23 cellular contexts compared by ENCODE assay signal in the genomic region with DNA sequence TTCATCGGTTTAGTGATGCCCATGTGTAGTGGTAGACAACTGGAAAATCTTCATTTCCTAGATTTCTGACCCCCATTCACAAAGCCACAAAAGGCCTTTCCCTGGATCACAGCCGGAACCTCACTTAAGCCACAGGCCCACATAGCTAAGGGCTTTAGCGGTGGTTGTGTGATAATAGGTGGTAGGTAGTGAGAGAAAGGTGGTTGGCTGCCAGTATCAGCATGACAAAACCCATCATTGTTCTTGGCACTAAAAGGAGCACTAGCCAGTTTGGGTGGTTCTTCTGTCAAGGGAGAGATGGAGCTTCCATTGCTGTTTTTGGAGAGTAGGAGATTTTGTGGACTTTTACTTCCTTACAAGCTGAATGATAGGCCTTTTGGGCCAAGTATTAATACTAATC. TPM values are rescaled to one million over a fixed set of nuclear protein-coding genes. Genes with fewer than 3 reads are reported as not detected.
DNase-seq lines count a peak whose midpoint lies in the region; ATAC-seq, FAIRE-seq and TF ChIP-seq lines count a peak whose summit lies in the region.
"Had no signal": no experiment of that assay in that cellular context is flagged by ENCODE, and none has a peak within 500 bp of the region (broad histone marks: within the 10 kb centered on the region; RNA-seq: fewer than 3 reads in every experiment).

No MANE protein-coding gene starts in this region.

- peaks cover 4 to 25% (median 7%) of the 10 kb centered on the region in 3 experiments; a peak in 4 of 7 replicates for H3K36me3 Mint-ChIP-seq in H9 (ENCODE audit: insufficient read depth in 1 of 3, low read depth in 3 of 3)
- H3K36me3 Mint-ChIP-seq: CD8-positive, alpha-beta memory T cell had no signal

- H2BK15ac ChIP-seq in H9 (ENCODE audit: low read depth, low read length): no peak overlapping the region

- H3K4me3 ChIP-seq in K562: no peak overlapping the region
- no peak overlapping the region for H3K4me3 ChIP-seq in A673 (ENCODE audit: low read depth, low read length, poor library complexity, severe bottlenecking)
- H3K4me3 ChIP-seq: PC-9 had no signal

- H3K79me1 ChIP-seq in H9 (ENCODE audit: insufficient read depth, low read depth, low read length, poor library complexity, severe bottlenecking): no peaks in the 10 kb centered on the region

- FAIRE-seq in K562 (lab: Jason Lieb, UNC): peak; percentile 68
- FAIRE-seq: GM19239 had no signal

- H2BK20ac ChIP-seq in H9 (ENCODE audit: low read depth, low read length, poor library complexity, severe bottlenecking): no peak overlapping the region

- H3T11ph ChIP-seq in H9 (ENCODE audit: low read length): no peak overlapping the region

- CTCF ChIA-PET in K562 (lab: Yijun Ruan, JAX; ENCODE audit: low intra/inter-chr PET ratio) (no interaction called here), A673 (lab: Charles Lee) (no interaction called here)

- ATAC-seq in K562: no peak
- ATAC-seq in HG02571 (IDR thresholded peaks at IDR 0.05; ENCODE audit: unreplicated experiment): no peak

- H3K23me2 ChIP-seq in H9 (ENCODE audit: insufficient read length, low read depth, low read length, poor library complexity, severe bottlenecking): no peaks in the 10 kb centered on the region

- H3K4me2 ChIP-seq in H9 (ENCODE audit: insufficient read depth, insufficient read length, low read length) (no peak overlapping the region), K562 (ENCODE audit: insufficient read depth, low read length) (no peak overlapping the region)
- H3K4me2 ChIP-seq: PC-9 had no signal

- H2AFZ ChIP-seq in H9 (ENCODE audit: low read length): no peak overlapping the region
- H2AFZ ChIP-seq in K562 (ENCODE audit: low read depth, low read length): no peak overlapping the region
- H2AFZ ChIP-seq: PC-9 had no signal

- in situ Hi-C loops in K562 (cut with MboI): no loop called here

- POLR2A ChIA-PET in K562 (lab: Yijun Ruan, JAX): interaction anchor here (0.6 kb wide), 1 partner anchor 24 kb away, joined by 3 read pairs; no protein-coding TSS in a partner anchor
- POLR2A ChIA-PET in A673 (lab: Charles Lee; ENCODE audit: low non-redundant PET): no interaction called here

- H3K18ac ChIP-seq in H9 (ENCODE audit: insufficient read length, low read depth, low read length): no peak overlapping the region

- H3K27me3 Mint-ChIP-seq in H9 (ENCODE audit: low read depth): peaks cover 11% of the 10 kb centered on the region

- H3K9me3 ChIP-seq in H9 (ENCODE audit: control insufficient read depth, low read depth, low read length) (no peaks in the 10 kb centered on the region), K562 (replicated peaks; ENCODE audit: control insufficient read depth, insufficient read depth, low read depth, low read length) (no peaks in the 10 kb centered on the region), A673 (ENCODE audit: low read depth, low read length, poor library complexity, severe bottlenecking) (no peaks in the 10 kb centered on the region)

- TF ChIP-seq RAD21 in K562 (CRISPR knock-in tag; conservative IDR thresholded peaks at IDR 0.05 in 1 of 2, IDR thresholded peaks at IDR 0.05 in 1 of 2): no peak

- WGBS in H9 (ENCODE audit: extremely low coverage, insufficient read length, low lambda C conversion rate): no CpG with 5 or more reads among the region's 3 CpGs
- WGBS in K562 (ENCODE audit: insufficient coverage, low coverage, missing lambda C conversion rate): 0% methylated on average over 3 of the region's 3 CpGs

- peaks cover 33 to 40% of the 10 kb centered on the region in 2 experiments for H3K4me1 Mint-ChIP-seq in H9
- H3K4me1 Mint-ChIP-seq: CD8-positive, alpha-beta memory T cell had no signal

- no peak overlapping the region for H4K8ac ChIP-seq in H9 (replicated peaks; ENCODE audit: insufficient read length, low read depth, low read length)

- H3K9me3 Mint-ChIP-seq in H9: peaks cover 12 to 14% of the 10 kb centered on the region in 2 experiments; a peak in 4 of 5 replicates

- no peak overlapping the region for H3K14ac ChIP-seq in H9 (ENCODE audit: insufficient read depth, low read length)

- no peaks in the 10 kb centered on the region for H3K36me3 ChIP-seq in K562 (ENCODE audit: control insufficient read depth, insufficient read depth, low read length)
- no peaks in the 10 kb centered on the region for H3K36me3 ChIP-seq in A673 (ENCODE audit: insufficient read depth, low read length, poor library complexity, severe bottlenecking)

- H3K4ac ChIP-seq in H9 (ENCODE audit: low read depth, low read length): no peak overlapping the region

- H3K4me3 Mint-ChIP-seq in H9: no peak overlapping the region
- H3K4me3 Mint-ChIP-seq: CD8-positive, alpha-beta memory T cell had no signal

- H3K27ac ChIP-seq in H9 (ENCODE audit: insufficient read length, low read depth, low read length) (no peak overlapping the region), K562 (ENCODE audit: extremely low read depth, low read depth, low read length) (no peak overlapping the region), A673 (ENCODE audit: low read depth, low read length, poor library complexity, severe bottlenecking) (no peak overlapping the region)
- H3K27ac ChIP-seq: HL-60, PC-9 had no signal

- TF ChIP-seq CTCF in H9 (conservative IDR thresholded peaks at IDR 0.05) (no peak), K562 (IDR thresholded peaks at IDR 0.05 in 2 of 3, conservative IDR thresholded peaks at IDR 0.05 in 1 of 3; ENCODE audit: insufficient read depth in 2 of 3, low read depth in 1 of 3, low read length in 3 of 3) (no peak), A673 (conservative IDR thresholded peaks at IDR 0.05; ENCODE audit: low read depth, low read length) (no peak)

- no peak overlapping the region for H4K5ac ChIP-seq in H9 (ENCODE audit: insufficient read length, low read depth, low read length)

- H3K9ac ChIP-seq in H9 (ENCODE audit: extremely low read depth, insufficient read length, low read length) (no peak overlapping the region), K562 (ENCODE audit: insufficient read depth in 1 of 2, low read depth in 2 of 2, low read length in 2 of 2) (no peak overlapping the region)

- DNase-seq in H9 (peak; percentile 46), K562 (ENCODE audit: extremely low read depth in 1 of 4, low spot score in 3 of 4) (no peak), iPS DF 19.7 (ENCODE audit: low read depth, low spot score) (peak; percentile 47), A673 (ENCODE audit: low spot score) (no peak), head of caudate nucleus (no peak)
- no peak for DNase-seq in stimulated activated CD4-positive, alpha-beta T cell treated with anti-CD3 and anti-CD28 coated beads, Interleukin-1b, Interleukin-23, amount 100 ng/mL, for 48 hours
- DNase-seq: C1 segment of cervical spinal cord; Calu3; CD8-positive, alpha-beta memory T cell; KG1; NCI-H1105; NCI-H146; NCI-H2029; NCI-H226; NCI-H524 treated with DMSO at 0.1 percent for 48 hours; RPMI8226; SHP77 had no signal

- no peak for TF ChIP-seq EP300 in K562 (IDR thresholded peaks at IDR 0.05; ENCODE audit: low read length)

- BruUV-seq in K562 (replicated peaks; lab: Mats Ljungman, UMichigan): no TSS peak
- no TSS peak for BruUV-seq in A673 (replicated peaks; lab: Mats Ljungman, UMichigan)

- H3K56ac ChIP-seq in H9 (ENCODE audit: insufficient read length, low read depth, low read length): no peak overlapping the region

- no peak for TF ChIP-seq POLR2A in K562 (conservative IDR thresholded peaks at IDR 0.05)

- H3K27me3 ChIP-seq in H9 (ENCODE audit: insufficient read depth, low read length) (no peaks in the 10 kb centered on the region), K562 (ENCODE audit: control insufficient read depth in 2 of 2, insufficient read depth in 2 of 2, low read length in 2 of 2) (no peaks in the 10 kb centered on the region), A673 (replicated peaks; ENCODE audit: insufficient read depth, low read depth, low read length, poor library complexity) (no peaks in the 10 kb centered on the region)

- peak overlapping the region in 1 of 3 experiments; percentile 76; a peak in 1 of 7 replicates for H3K27ac Mint-ChIP-seq in H9
- H3K27ac Mint-ChIP-seq: CD8-positive, alpha-beta memory T cell had no signal

- no peak overlapping the region for H2BK120ac ChIP-seq in H9 (ENCODE audit: low read depth, low read length, poor library complexity, severe bottlenecking)

- H4K20me1 ChIP-seq in H9 (ENCODE audit: control insufficient read depth, insufficient read depth, insufficient read length) (no peaks in the 10 kb centered on the region), K562 (replicated peaks; ENCODE audit: control insufficient read depth, insufficient read depth, low read length) (no peaks in the 10 kb centered on the region)

- H3K9me1 ChIP-seq in K562 (ENCODE audit: control insufficient read depth, insufficient read depth, low read length): no peaks in the 10 kb centered on the region

- no peak overlapping the region for H2BK12ac ChIP-seq in H9 (ENCODE audit: insufficient read length, low read depth, low read length)

- no peaks in the 10 kb centered on the region; the same call in 1 of the 2 replicates for H3K4me1 ChIP-seq in H9 (ENCODE audit: insufficient read depth, low read length)
- no peaks in the 10 kb centered on the region for H3K4me1 ChIP-seq in K562 (replicated peaks in 1 of 2; ENCODE audit: control insufficient read depth in 2 of 2, insufficient read depth in 2 of 2, low read length in 2 of 2)
- H3K4me1 ChIP-seq in A673 (ENCODE audit: insufficient read depth, low read length, poor library complexity, severe bottlenecking): no peaks in the 10 kb centered on the region

- no peak overlapping the region for H3K23ac ChIP-seq in H9 (ENCODE audit: insufficient read length, low read depth, low read length)

- no peaks in the 10 kb centered on the region for H3K79me2 ChIP-seq in H9 (ENCODE audit: insufficient read depth, low read length)
- H3K79me2 ChIP-seq in K562 (ENCODE audit: control insufficient read depth, insufficient read depth, low read length): no peaks in the 10 kb centered on the region

- H4K91ac ChIP-seq in H9 (ENCODE audit: insufficient read length, low read depth, low read length): no peak overlapping the region

- H2BK5ac ChIP-seq in H9 (ENCODE audit: insufficient read length, low read length): no peak overlapping the region

- no peak overlapping the region for H2AK5ac ChIP-seq in H9 (ENCODE audit: insufficient read length, low read length)

- intact Hi-C loops in K562 (cut with micrococcal nuclease) (no loop called here), A673 (cut with micrococcal nuclease; ENCODE audit: unreplicated experiment) (no loop called here), head of caudate nucleus (cut with DNase I) (no loop called here)

RNA-seq across cellular contexts. Expression of gene SLC36A2, which starts 9.7 kb away (rescaled TPM):
- total RNA-seq in H9 (2021): 0.07 and 0.15 TPM in 2 replicates
- total RNA-seq in K562 (2011; cell fraction: chromatin; rRNA removed; ENCODE audit: low replicate concordance): not detected in 2 replicates
- not detected in 2 replicates for total RNA-seq in K562 (2011; cell fraction: nucleolus; rRNA removed)
- not detected in 2 replicates for total RNA-seq in K562 (2011; cell fraction: nucleoplasm; rRNA removed)
- total RNA-seq in K562 (2014; rRNA removed): not detected in 2 replicates
- not detected in 2 replicates for total RNA-seq in K562 (2014; rRNA removed; fragmentation: Illumina TruSeq; extraction: Trizol)
- total RNA-seq in K562 (2015; rRNA removed; fragmentation: Illumina TruSeq; extraction: Trizol): not detected in 2 replicates
- not detected in 2 replicates for total RNA-seq in K562 (2021)
- not detected in 2 replicates for polyA plus RNA-seq in K562 (2011; rRNA removed)
- polyA plus RNA-seq in K562 (2011; cell fraction: cytosol; rRNA removed): not detected in 2 replicates
- not detected in 2 replicates for polyA plus RNA-seq in K562 (2011; cell fraction: nucleus; rRNA removed)
- 0.03 TPM in 1 of 2 replicates, not detected in the other for polyA plus RNA-seq in K562 (2012)
- polyA plus RNA-seq in K562 (2014; fragmentation: Illumina TruSeq; extraction: Trizol): not detected in 2 replicates
- polyA plus RNA-seq in K562 (2014; fragmentation: Nextera tagmentation; extraction: Ambion mirVana): not detected
- polyA plus RNA-seq in K562 (2014; rRNA removed): not detected in 2 replicates
- polyA minus RNA-seq in K562 (2011; rRNA and poly(A)+ RNA removed): not detected in 2 replicates
- polyA minus RNA-seq in K562 (2011; cell fraction: cytosol; rRNA and poly(A)+ RNA removed): not detected in 2 replicates
- polyA minus RNA-seq in K562 (2011; cell fraction: nucleus; rRNA and poly(A)+ RNA removed): not detected in 2 replicates
- total RNA-seq in A673 (2021): not detected in 2 replicates
- total RNA-seq: Calu3; CD8-positive, alpha-beta memory T cell; HT-29; PC-9 had no signal
- polyA plus RNA-seq: CD8-positive, alpha-beta memory T cell had no signal

RNA-seq across cellular contexts. Expression of gene SLC36A3, which starts 53.5 kb away (rescaled TPM):
- not detected in 2 replicates for total RNA-seq in H9 (2021)
- total RNA-seq in K562 (2011; cell fraction: chromatin; rRNA removed; ENCODE audit: low replicate concordance): not detected in 2 replicates
- total RNA-seq in K562 (2011; cell fraction: nucleolus; rRNA removed): not detected in 2 replicates
- total RNA-seq in K562 (2011; cell fraction: nucleoplasm; rRNA removed): not detected in 2 replicates
- total RNA-seq in K562 (2014; rRNA removed): not detected in 2 replicates
- not detected in 2 replicates for total RNA-seq in K562 (2014; rRNA removed; fragmentation: Illumina TruSeq; extraction: Trizol)
- total RNA-seq in K562 (2015; rRNA removed; fragmentation: Illumina TruSeq; extraction: Trizol): not detected in 2 replicates
- total RNA-seq in K562 (2021): not detected in 2 replicates
- polyA plus RNA-seq in K562 (2011; rRNA removed): not detected in 2 replicates
- not detected in 2 replicates for polyA plus RNA-seq in K562 (2011; cell fraction: cytosol; rRNA removed)
- polyA plus RNA-seq in K562 (2011; cell fraction: nucleus; rRNA removed): not detected in 2 replicates
- not detected in 2 replicates for polyA plus RNA-seq in K562 (2012)
- polyA plus RNA-seq in K562 (2014; fragmentation: Illumina TruSeq; extraction: Trizol): not detected in 2 replicates
- not detected for polyA plus RNA-seq in K562 (2014; fragmentation: Nextera tagmentation; extraction: Ambion mirVana)
- not detected in 2 replicates for polyA plus RNA-seq in K562 (2014; rRNA removed)
- polyA minus RNA-seq in K562 (2011; rRNA and poly(A)+ RNA removed): not detected in 2 replicates
- polyA minus RNA-seq in K562 (2011; cell fraction: cytosol; rRNA and poly(A)+ RNA removed): not detected in 2 replicates
- not detected in 2 replicates for polyA minus RNA-seq in K562 (2011; cell fraction: nucleus; rRNA and poly(A)+ RNA removed)
- not detected in 2 replicates for total RNA-seq in A673 (2021)
- total RNA-seq: Calu3; CD8-positive, alpha-beta memory T cell; H4; HT-29; PC-9 had no signal
- polyA plus RNA-seq: CD8-positive, alpha-beta memory T cell had no signal

Comparison
In these comparisons a context has a peak if more than half of its experiments do, and no peak if none do; other contexts are left out.
1. DNase-seq: peak in H9 (single experiment) and iPS DF 19.7 (single experiment); none in K562 (0 of 4), A673 (single experiment), head of caudate nucleus (0 of 42) and stimulated activated CD4-positive, alpha-beta T cell treated with anti-CD3 and anti-CD28 coated beads, Interleukin-1b, Interleukin-23, amount 100 ng/mL, for 48 hours (single experiment).